8 cellular contexts compared by ENCODE assay signal in the genomic region with DNA sequence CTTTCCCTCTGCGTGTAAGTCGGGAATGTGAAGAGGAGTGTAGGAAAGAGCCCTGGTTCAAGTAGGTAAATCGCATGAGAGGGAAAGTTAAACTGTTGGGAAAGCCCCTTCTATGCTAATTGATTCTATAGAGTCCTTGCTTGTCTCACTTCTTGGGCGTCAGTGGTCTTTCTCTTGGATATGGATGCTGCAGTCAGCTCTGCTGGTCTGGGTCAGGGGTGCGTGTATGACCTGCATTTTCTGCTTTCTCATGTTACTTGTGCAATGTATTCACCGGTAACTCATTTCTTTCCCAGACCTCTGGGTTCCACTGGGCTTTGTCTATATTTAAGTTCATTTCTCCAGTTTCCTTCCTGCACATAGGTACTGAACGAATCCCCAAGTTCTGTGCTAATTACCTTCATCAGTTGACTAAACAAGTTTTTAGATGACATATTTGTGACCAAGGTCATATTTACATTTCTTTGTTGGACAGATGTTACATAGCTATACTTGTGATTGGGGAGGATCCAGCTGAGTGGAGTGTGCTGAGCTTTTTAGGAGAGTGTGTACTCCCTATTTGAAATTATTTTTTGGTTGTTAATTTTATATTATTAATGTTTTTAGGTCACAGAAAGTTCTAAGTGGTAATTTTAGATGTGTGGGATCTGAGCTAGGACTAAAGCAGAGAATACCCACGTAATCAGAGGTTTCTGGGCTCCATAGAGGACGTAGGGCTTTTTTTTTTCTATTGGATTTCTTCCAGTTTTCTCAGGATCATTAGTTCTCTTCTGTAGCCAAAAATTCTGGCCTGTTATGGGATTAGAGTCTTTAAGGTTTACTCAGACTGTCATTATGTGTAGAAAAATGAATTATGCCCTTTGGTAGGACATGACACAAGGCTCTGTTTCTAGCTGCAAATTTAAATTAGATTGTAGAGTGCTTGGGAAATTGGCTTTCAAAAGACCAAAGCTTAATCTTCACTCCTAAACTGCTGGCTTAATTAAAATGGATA. TPM values are rescaled to one million over a fixed set of nuclear protein-coding genes. Genes with fewer than 3 reads are reported as not detected.
DNase-seq lines count a peak whose midpoint lies in the region; ATAC-seq and TF ChIP-seq lines count a peak whose summit lies in the region.

No MANE protein-coding gene starts in this region.

- no peaks in the 10 kb centered on the region for H3K9me3 Mint-ChIP-seq in MCF 10A (ENCODE audit: unreplicated experiment)

- peaks cover 26% of the 10 kb centered on the region for H3K36me3 ChIP-seq in OCI-LY1 (ENCODE audit: insufficient read depth, low read length)
- peaks cover 0 to 10% of the 10 kb centered on the region in 2 donors for H3K36me3 ChIP-seq in left lung

- H3K9me2 ChIP-seq in OCI-LY1 (ENCODE audit: low read depth, low read length), result no peaks in the 10 kb centered on the region

- DNase-seq in A172 (ENCODE audit: low spot score) (peak; percentile 46), GM10266 (ENCODE audit: extremely low spot score) (peak; percentile 45), MCF 10A (ENCODE audit: unreplicated experiment) (peak; percentile 56), left lung (no peak), superior temporal gyrus (ENCODE audit: extremely low spot score) (peak; percentile 53)

- H3K36me3 Mint-ChIP-seq in MCF 10A (ENCODE audit: insufficient read depth, unreplicated experiment), result peaks cover 16% of the 10 kb centered on the region

- H3K4me1 ChIP-seq in OCI-LY1 (ENCODE audit: insufficient read depth, low read length, severe bottlenecking) (peaks cover 69% of the 10 kb centered on the region), left lung (peaks cover 54 to 75% of the 10 kb centered on the region in 2 donors)

- peaks cover 48% of the 10 kb centered on the region for H3K4me1 Mint-ChIP-seq in MCF 10A (ENCODE audit: insufficient read depth, unreplicated experiment)

- no peaks in the 10 kb centered on the region for H3K9me3 ChIP-seq in OCI-LY1 (ENCODE audit: low read length)
- no peaks in the 10 kb centered on the region for H3K9me3 ChIP-seq in left lung

- POLR2A ChIA-PET in MCF 10A (lab: Yijun Ruan, JAX), result interaction anchor here (0.6 to 12.5 kb wide), 15 partner anchors 11 to 587 kb away, joined by 3 to 452 read pairs (median 5); partner anchors contain the start of genes EMC3 and THUMPD3

- no peak for ATAC-seq in left lung
- no peak for ATAC-seq in GM19395 (IDR thresholded peaks at IDR 0.05; ENCODE audit: unreplicated experiment)
- no peak for ATAC-seq in GM19351 (IDR thresholded peaks at IDR 0.05; ENCODE audit: unreplicated experiment)

- H3K27me3 ChIP-seq in OCI-LY1 (ENCODE audit: insufficient read depth, low read length) (no peaks in the 10 kb centered on the region), left lung (no peaks in the 10 kb centered on the region)

- peak overlapping the region; percentile 89 for H3K4me3 ChIP-seq in OCI-LY1 (ENCODE audit: low read depth, low read length, poor library complexity, severe bottlenecking)
- H3K4me3 ChIP-seq in left lung, result peak overlapping the region; percentile 79 to 85

- CTCF ChIA-PET in MCF 10A (lab: Yijun Ruan, JAX), result interaction anchor here (0.6 to 2.1 kb wide), 7 partner anchors 8 to 54 kb away, joined by 3 to 8 read pairs (median 6); partner anchors contain the start of gene THUMPD3

- no peaks in the 10 kb centered on the region for H3K27me3 Mint-ChIP-seq in MCF 10A (ENCODE audit: insufficient read depth, unreplicated experiment)

- H3K4me3 Mint-ChIP-seq in MCF 10A (ENCODE audit: unreplicated experiment), result peak overlapping the region; percentile 81

- BruUV-seq in MCF 10A (replicated peaks; lab: Mats Ljungman, UMichigan), result TSS peak; percentile 28

- peak overlapping the region; percentile 77 for H3K27ac ChIP-seq in OCI-LY1 (ENCODE audit: low read depth, low read length, poor library complexity, severe bottlenecking)
- peak overlapping the region; percentile 95 to 98 for H3K27ac ChIP-seq in left lung

- intact Hi-C loops in MCF 10A (cut with micrococcal nuclease), result no loop called here
- intact Hi-C loops in left lung (cut with DNase I), result loop anchor here in 1 of 2 donors (10.0 kb wide), 1 partner anchor 46 kb away; no protein-coding TSS in a partner anchor

- peak overlapping the region; percentile 91 for H3K4me2 ChIP-seq in OCI-LY1 (ENCODE audit: low read length)

- H2AFZ ChIP-seq in OCI-LY1 (ENCODE audit: low read length), result no peak overlapping the region

- H3K27ac Mint-ChIP-seq in MCF 10A (ENCODE audit: low read depth, unreplicated experiment), result peak overlapping the region; percentile 92

- TF ChIP-seq CTCF in GM10266 (IDR thresholded peaks at IDR 0.05; ENCODE audit: control insufficient read depth, insufficient read depth, low read depth, missing control alignments) (no peak), OCI-LY1 (IDR thresholded peaks at IDR 0.05; ENCODE audit: low read length) (no peak), MCF 10A (IDR thresholded peaks at IDR 0.05; ENCODE audit: unreplicated experiment) (no peak), left lung (IDR thresholded peaks at IDR 0.05) (no peak)

- no peaks in the 10 kb centered on the region for H3F3A ChIP-seq in OCI-LY1 (ENCODE audit: insufficient read depth, low read length)

- peak overlapping the region; percentile 95 for H3K9ac ChIP-seq in OCI-LY1 (ENCODE audit: low read length)

- no peaks in the 10 kb centered on the region for H4K20me1 ChIP-seq in OCI-LY1 (ENCODE audit: insufficient read depth, low read length)

- peaks cover 87% of the 10 kb centered on the region for H3K79me2 ChIP-seq in OCI-LY1 (ENCODE audit: insufficient read depth, low read length)

RNA-seq across cellular contexts. Expression of gene SETD5, which starts 1.6 kb away (rescaled TPM):
- total RNA-seq in A172 (2014; rRNA removed; shearing (Covaris generic)), result 43.4 and 44.3 TPM in 2 replicates
- total RNA-seq in MCF 10A (2022), result 149 TPM in 2 replicates
- 100 to 1,000 TPM in 1 of 2 donors, 10 to 100 TPM in 1; 82.2 to 113 TPM for total RNA-seq in left lung

RNA-seq across cellular contexts. Expression of gene THUMPD3, which starts 36.2 kb away (rescaled TPM):
- total RNA-seq in A172 (2014; rRNA removed; shearing (Covaris generic)), result 80.3 and 116 TPM in 2 replicates
- total RNA-seq in MCF 10A (2022) (53.4 and 63.0 TPM in 2 replicates), left lung (10 to 100 TPM; 32.2 to 35.4 TPM)

Comparison
In these comparisons a context has a peak if more than half of its experiments do, and no peak if none do; other contexts are left out.
1. DNase-seq: peak in A172 (single experiment), GM10266 (single experiment), MCF 10A (single experiment) and superior temporal gyrus (single experiment); none in left lung (0 of 2).